15 cellular contexts compared by ENCODE assay signal in the genomic region with DNA sequence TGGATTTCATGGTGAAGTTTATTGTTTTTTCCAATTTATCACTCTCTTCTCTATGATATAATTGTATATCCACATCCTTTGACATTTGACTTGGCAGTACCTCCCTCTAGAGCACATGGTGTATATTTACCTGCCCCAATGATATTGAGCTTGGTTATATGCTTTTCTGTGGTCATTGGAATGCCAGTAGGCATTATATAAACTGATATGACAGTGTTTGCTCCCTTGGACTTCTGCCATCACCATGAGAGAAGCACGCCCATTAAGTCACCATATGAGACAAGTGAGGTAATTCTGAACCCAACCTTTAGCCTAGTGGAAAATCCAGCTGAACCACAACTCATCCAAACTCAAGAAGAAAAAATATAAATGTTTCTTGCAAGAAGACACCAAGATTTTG.
A peak's percentile ranks its signal among the peaks of the same experiment; 100 is the strongest.
DNase-seq lines count a peak whose midpoint lies in the region; ATAC-seq and TF ChIP-seq lines count a peak whose summit lies in the region.
"Had no signal": no experiment of that assay in that cellular context is flagged by ENCODE, and none has a peak within 500 bp of the region (broad histone marks: within the 10 kb centered on the region; RNA-seq: fewer than 3 reads in every experiment).

No MANE protein-coding gene starts in this region.

- no peaks in the 10 kb centered on the region for H3K9me3 ChIP-seq in esophagus squamous epithelium
- H3K9me3 ChIP-seq: BE2C, HAP-1, Peyer's patch had no signal

- H3K27ac ChIP-seq in C4-2B: no peak overlapping the region
- no peak overlapping the region for H3K27ac ChIP-seq in epithelial cell of prostate
- no peak overlapping the region for H3K27ac ChIP-seq in esophagus squamous epithelium
- H3K27ac ChIP-seq: Peyer's patch had no signal

- no peak for TF ChIP-seq POLR2A in esophagus squamous epithelium (IDR thresholded peaks at IDR 0.05)

- H3K4me1 ChIP-seq in esophagus squamous epithelium: no peaks in the 10 kb centered on the region
- H3K4me1 ChIP-seq: HAP-1, Peyer's patch had no signal

- H3K36me3 ChIP-seq in esophagus squamous epithelium: no peaks in the 10 kb centered on the region
- H3K36me3 ChIP-seq: BE2C, HAP-1, Peyer's patch had no signal

- H3K27me3 ChIP-seq in esophagus squamous epithelium: no peaks in the 10 kb centered on the region
- H3K27me3 ChIP-seq: BE2C, Peyer's patch had no signal

- intact Hi-C loops in esophagus squamous epithelium (cut with DNase I): no loop called here

- DNase-seq in H4 (ENCODE audit: low spot score) (peak; percentile 17), NCI-H510A treated with DMSO at 0.1 percent for 48 hours (lab: John Stamatoyannopoulos, UW) (peak; percentile 9), epithelial cell of prostate (ENCODE audit: low read depth, low spot score) (peak; percentile 12), esophagus squamous epithelium (lab: John Stamatoyannopoulos, UW) (no peak), T-helper 1 cell (no peak)
- DNase-seq: BE2C; CD8-positive, alpha-beta T cell; NCI-H187; NCI-H526 treated with DMSO at 0.1 percent for 48 hours; Peyer's patch; Right ventricle myocardium superior had no signal

- no peak overlapping the region for H3K4me3 ChIP-seq in esophagus squamous epithelium
- H3K4me3 ChIP-seq: HAP-1, Peyer's patch had no signal

- 63 to 70% methylated on average over 1 of the region's 1 CpG for WGBS in esophagus squamous epithelium, 2 donors

- peak; percentile 9; the same call in 1 of the 2 replicates for TF ChIP-seq CTCF in C4-2B (conservative IDR thresholded peaks at IDR 0.05)
- TF ChIP-seq CTCF in esophagus squamous epithelium (IDR thresholded peaks at IDR 0.05): no peak

- ATAC-seq in GM21786 (IDR thresholded peaks at IDR 0.05; ENCODE audit: unreplicated experiment): no peak
- ATAC-seq in HG02938 (IDR thresholded peaks at IDR 0.05; ENCODE audit: unreplicated experiment): no peak
- ATAC-seq: CD8-positive, alpha-beta T cell had no signal

Comparison
In these comparisons a context has a peak if more than half of its experiments do, and no peak if none do; other contexts are left out.
1. DNase-seq: peak in H4 (single experiment), NCI-H510A treated with DMSO at 0.1 percent for 48 hours (single experiment) and epithelial cell of prostate (single experiment); none in esophagus squamous epithelium (single experiment) and T-helper 1 cell (0 of 5).